Comparison of ENCODE assay signal across 19 cellular contexts in genomic region chr1:39321979-39322378, GRCh38.
A peak's percentile ranks its signal among the peaks of the same experiment; 100 is the strongest.
DNase-seq lines count a peak whose midpoint lies in the region; ATAC-seq and TF ChIP-seq lines count a peak whose summit lies in the region.
"Had no signal": no experiment of that assay in that cellular context is flagged by ENCODE, and none has a peak within 500 bp of the region (broad histone marks: within the 10 kb centered on the region; RNA-seq: fewer than 3 reads in every experiment).

No MANE protein-coding gene starts in this region.

- H3K36me3 ChIP-seq in GM06990 (ENCODE audit: control insufficient read depth, insufficient read depth, low read length) (peaks cover 24% of the 10 kb centered on the region), muscle layer of duodenum (ENCODE audit: control insufficient read depth in 1 of 2, insufficient read depth in 2 of 2, low read length in 2 of 2) (peaks cover 85 to 88% of the 10 kb centered on the region in 2 donors), prostate gland (peaks cover 0 to 10% of the 10 kb centered on the region in 2 donors)

- H3K4me3 ChIP-seq in GM06990 (replicated peaks; ENCODE audit: low read depth, low read length) (no peak overlapping the region), muscle layer of duodenum (ENCODE audit: low read depth in 1 of 2, low read length in 2 of 2) (no peak overlapping the region), prostate gland (no peak overlapping the region)
- H3K4me3 ChIP-seq: adrenal gland, cardiac muscle cell, GM23338, heart right ventricle, testis had no signal

- 92% methylated on average over 1 of the region's 1 CpG for WGBS in prostate gland

- no peak for TF ChIP-seq POLR2A in prostate gland (IDR thresholded peaks at IDR 0.05)

- H3K27me3 ChIP-seq in GM06990 (replicated peaks; ENCODE audit: control insufficient read depth, insufficient read depth, low read length) (no peaks in the 10 kb centered on the region), muscle layer of duodenum (ENCODE audit: low read depth, low read length) (no peaks in the 10 kb centered on the region), prostate gland (replicated peaks; ENCODE audit: insufficient read depth) (no peaks in the 10 kb centered on the region)
- H3K27me3 ChIP-seq: adrenal gland, cardiac muscle cell, heart right ventricle, testis had no signal

- DNase-seq in GM06990 (ENCODE audit: extremely low read depth, insufficient read length) (peak; percentile 29), prostate gland (ENCODE audit: low spot score) (no peak)
- DNase-seq: activated B cell treated with CpG ODN at 0.5 μM for 24 hours; adrenal gland; AML-193; effector CD4-positive, alpha-beta T cell; heart right ventricle; NCI-H1694; NCI-H510A; right cardiac atrium; SHP77 treated with DMSO at 0.1 percent for 48 hours; testis had no signal

- intact Hi-C loops in prostate gland (cut with DNase I), result loop anchor here (10.0 kb wide), 1 partner anchor 117 kb away; the partner anchor contains the start of gene MACF1

- H3K9me3 ChIP-seq in muscle layer of duodenum (ENCODE audit: control insufficient read depth in 1 of 2, low read length in 2 of 2), result no peaks in the 10 kb centered on the region
- H3K9me3 ChIP-seq in prostate gland, result no peaks in the 10 kb centered on the region
- H3K9me3 ChIP-seq: adrenal gland, heart right ventricle, testis had no signal

- TF ChIP-seq CTCF in GM06990 (IDR thresholded peaks at IDR 0.05; ENCODE audit: insufficient read depth, low read length, poor library complexity, severe bottlenecking) (no peak), prostate gland (IDR thresholded peaks at IDR 0.05) (no peak)

- ATAC-seq in GM18517 (IDR thresholded peaks at IDR 0.05; ENCODE audit: unreplicated experiment) (peak; percentile 59), HG03571 (IDR thresholded peaks at IDR 0.05; ENCODE audit: unreplicated experiment) (peak; percentile 51), HG03457 (IDR thresholded peaks at IDR 0.05; ENCODE audit: unreplicated experiment) (no peak), HG03039 (IDR thresholded peaks at IDR 0.05; ENCODE audit: unreplicated experiment) (no peak)
- ATAC-seq: GM23338, heart right ventricle, right cardiac atrium had no signal

- H3K27ac ChIP-seq in muscle layer of duodenum (ENCODE audit: low read length) (peak overlapping the region; percentile 15), prostate gland (no peak overlapping the region)
- H3K27ac ChIP-seq: adrenal gland, cardiac muscle cell, heart right ventricle, testis had no signal

- H3K4me1 ChIP-seq in muscle layer of duodenum (ENCODE audit: control insufficient read depth in 1 of 2, insufficient read depth in 2 of 2, low read length in 2 of 2), result no peaks in the 10 kb centered on the region
- H3K4me1 ChIP-seq in prostate gland (replicated peaks), result no peaks in the 10 kb centered on the region
- H3K4me1 ChIP-seq: testis had no signal

Comparison
In these comparisons a context has a peak if more than half of its experiments do, and no peak if none do; other contexts are left out.
1. ATAC-seq: peak in GM18517 (single experiment) and HG03571 (single experiment); none in HG03457 (single experiment) and HG03039 (single experiment).